In genomic region chrX:119606508-119607389, GRCh38 we compare ENCODE assay signal across 8 cellular contexts. TPM values are rescaled to one million over a fixed set of nuclear protein-coding genes. Genes with fewer than 3 reads are reported as not detected.
A peak's percentile ranks its signal among the peaks of the same experiment; 100 is the strongest.
DNase-seq lines count a peak whose midpoint lies in the region; ATAC-seq lines count a peak whose summit lies in the region.

No MANE protein-coding gene starts in this region.

- H3K9me3 ChIP-seq in BLaER1: no peaks in the 10 kb centered on the region

- H3K36me3 ChIP-seq in BLaER1: peaks cover 2% of the 10 kb centered on the region; the same call in 1 of the 2 replicates

- WGBS in adipose tissue, 3 donors: 10 to 45% (median 19%) methylated on average over 23 to 29 of the region's 29 CpGs

- peak; percentile 22 for ATAC-seq in GM19025 (IDR thresholded peaks at IDR 0.05; ENCODE audit: low read depth, unreplicated experiment)
- ATAC-seq in HG03520 (IDR thresholded peaks at IDR 0.05; ENCODE audit: unreplicated experiment): peak; percentile 9

- H3K9ac ChIP-seq in BLaER1: peak overlapping the region; percentile 93

- H3K4me2 ChIP-seq in BLaER1: peak overlapping the region; percentile 64

- 0 out of 2 replicates have a peak, but pooled peaks cover 12% of the 10 kb centered on the region for H3K4me1 ChIP-seq in BLaER1

- peak overlapping the region; percentile 95 for H3K27ac ChIP-seq in BLaER1
- peak overlapping the region; percentile 38 for H3K27ac ChIP-seq in adipose tissue (ENCODE audit: low read depth, low read length)
- H3K27ac ChIP-seq in substantia nigra (ENCODE audit: low read depth, low read length, poor library complexity, severe bottlenecking): peak overlapping the region; percentile 89

- peaks cover 37% of the 10 kb centered on the region for H4K20me1 ChIP-seq in BLaER1

- peak; percentile 59 for DNase-seq in iris pigment epithelial cell (ENCODE audit: low read depth)
- DNase-seq in substantia nigra (lab: John Stamatoyannopoulos, UW): peak in 3 of 49 donors; percentile 0 to 6 (median 1)
- DNase-seq in COR-L47 (lab: John Stamatoyannopoulos, UW): no peak
- DNase-seq in stimulated activated naive CD4-positive, alpha-beta T cell treated with Interleukin-2 at 50 U/mL for 16 hours (lab: John Stamatoyannopoulos, UW): no peak

- peak overlapping the region; percentile 72 for H3K4me3 ChIP-seq in BLaER1

- H3K27me3 ChIP-seq in BLaER1: no peaks in the 10 kb centered on the region

RNA-seq across cellular contexts. Expression of gene NKRF, which starts 0.5 kb away (rescaled TPM):
- 1 to 10 TPM; 2.2 to 3.8 (median 3.1) TPM for polyA plus RNA-seq in adipose tissue

RNA-seq across cellular contexts. Expression of gene UBE2A, which starts 32.4 kb away (rescaled TPM):
- polyA plus RNA-seq in adipose tissue: 10 to 100 TPM; 16.5 to 58.0 (median 43.1) TPM

RNA-seq across cellular contexts. Expression of gene STEEP1, which starts 41.5 kb away (rescaled TPM):
- polyA plus RNA-seq in adipose tissue: 10 to 100 TPM; 10.2 to 23.8 (median 21.6) TPM

Comparison
In these comparisons a context has a peak if more than half of its experiments do, and no peak if none do; other contexts are left out.
1. H3K27ac ChIP-seq: peak in every context shown above with its lines; median percentile 95 in BLaER1; 89 in substantia nigra; 38 in adipose tissue.